ENCODE assay signal across 1 cellular context in genomic region chr19:1848399-1849131, GRCh38.
TF ChIP-seq lines count a peak whose summit lies in the region.

REXO1 (minus strand) TSS chr19:1848483; CDS start chr19:1848358, 125 bp downstream.

TF ChIP-seq in K562, 482 proteins besides CTCF, POLR2A, EP300 and RAD21 (continued from another document and continues in another):
- no peak for TF ChIP-seq RREB1 (CRISPR knock-in tag; IDR thresholded peaks at IDR 0.05)
- no peak for TF ChIP-seq RBM25 (IDR thresholded peaks at IDR 0.05; ENCODE audit: low read depth, low read length, severe bottlenecking)
- no peak for TF ChIP-seq SP2 (IDR thresholded peaks at IDR 0.05; ENCODE audit: extremely low read depth, low read depth, low read length, poor library complexity, severe bottlenecking)
- peak; percentile 59; the same call in 1 of the 2 replicates for TF ChIP-seq GATAD2A (IDR thresholded peaks at IDR 0.05)
- peak; percentile 78 for TF ChIP-seq ZNF143 (CRISPR knock-in tag; IDR thresholded peaks at IDR 0.05)
- no peak for TF ChIP-seq MED1 (CRISPR knock-in tag; IDR thresholded peaks at IDR 0.05; ENCODE audit: borderline replicate concordance)
- no peak for TF ChIP-seq SRSF1 (IDR thresholded peaks at IDR 0.05; ENCODE audit: low read depth, low read length)
- no peak for TF ChIP-seq MIER1 (IDR thresholded peaks at IDR 0.05; ENCODE audit: low read depth)
- TF ChIP-seq HDAC2 (IDR thresholded peaks at IDR 0.05), result no peak
- no peak for TF ChIP-seq ZBTB12 (CRISPR knock-in tag; IDR thresholded peaks at IDR 0.05)
- TF ChIP-seq GATA2 (CRISPR knock-in tag; IDR thresholded peaks at IDR 0.05), result no peak
- peak; percentile 87 for TF ChIP-seq NFE2 (IDR thresholded peaks at IDR 0.05; ENCODE audit: low read depth)
- TF ChIP-seq CCAR2 (IDR thresholded peaks at IDR 0.05; ENCODE audit: low read depth, low read length), result no peak
- peak; percentile 76; the same call in 1 of the 2 replicates for TF ChIP-seq GABPA (tag; conservative IDR thresholded peaks at IDR 0.05; ENCODE audit: low read depth)
- TF ChIP-seq HMG20B (CRISPR knock-in tag; IDR thresholded peaks at IDR 0.05), result no peak
- TF ChIP-seq SUPT5H (IDR thresholded peaks at IDR 0.05), result peak; percentile 61
- 0 out of 2 replicates have a peak, but pooled peaks have one; percentile 27 for TF ChIP-seq ILF3 (IDR thresholded peaks at IDR 0.05; ENCODE audit: borderline replicate concordance)
- TF ChIP-seq HDAC3 (IDR thresholded peaks at IDR 0.05; ENCODE audit: borderline replicate concordance, partially characterized antibody), result no peak
- no peak for TF ChIP-seq ZNF212 (CRISPR knock-in tag; IDR thresholded peaks at IDR 0.05)
- TF ChIP-seq THRB (CRISPR knock-in tag; conservative IDR thresholded peaks at IDR 0.05), result 0 out of 2 replicates have a peak, but pooled peaks have one; percentile 44
- TF ChIP-seq ZNF274 (IDR thresholded peaks at IDR 0.05; ENCODE audit: borderline replicate concordance, low read depth, low read length), result no peak
- TF ChIP-seq COPS2 (conservative IDR thresholded peaks at IDR 0.05), result no peak
- no peak for TF ChIP-seq ZFP1 (CRISPR knock-in tag; IDR thresholded peaks at IDR 0.05)
- TF ChIP-seq PHB (CRISPR knock-in tag; IDR thresholded peaks at IDR 0.05), result no peak; the same call in 1 of the 2 replicates
- TF ChIP-seq NR4A1 (CRISPR knock-in tag; IDR thresholded peaks at IDR 0.05), result no peak
- peak; percentile 55; the same call in 1 of the 2 replicates for TF ChIP-seq NR4A1 (tag; IDR thresholded peaks at IDR 0.05)
- no peak for TF ChIP-seq KHSRP (IDR thresholded peaks at IDR 0.05)
- no peak for TF ChIP-seq BRD9 (IDR thresholded peaks at IDR 0.05; ENCODE audit: low read depth, partially characterized antibody)
- TF ChIP-seq RBFOX2 (IDR thresholded peaks at IDR 0.05; ENCODE audit: low read depth, low read length), result peak; percentile 83
- TF ChIP-seq STAG1 (CRISPR knock-in tag; IDR thresholded peaks at IDR 0.05; ENCODE audit: borderline replicate concordance), result no peak
- no peak for TF ChIP-seq POLR3G (IDR thresholded peaks at IDR 0.05; ENCODE audit: extremely low read depth, insufficient read length, insufficient replicate concordance)
- TF ChIP-seq ZFPM2 (CRISPR knock-in tag; IDR thresholded peaks at IDR 0.05), result no peak
- TF ChIP-seq BCL6 (CRISPR knock-in tag; IDR thresholded peaks at IDR 0.05), result no peak
- TF ChIP-seq BCLAF1 (IDR thresholded peaks at IDR 0.05; ENCODE audit: borderline replicate concordance in 1 of 2, control insufficient read depth in 1 of 2, low read depth in 2 of 2, low read length in 1 of 2), result 0 out of 4 replicates have a peak, but pooled peaks of 1 of the 2 experiments have one; percentile 26
- TF ChIP-seq HNRNPK (IDR thresholded peaks at IDR 0.05; ENCODE audit: low read depth, low read length, poor library complexity, severe bottlenecking), result no peak
- TF ChIP-seq KDM2B (CRISPR knock-in tag; IDR thresholded peaks at IDR 0.05), result no peak
- peak; percentile 66 for TF ChIP-seq POLR2AphosphoS5 (IDR thresholded peaks at IDR 0.05; ENCODE audit: control insufficient read depth, insufficient read depth, low read depth, low read length)
- TF ChIP-seq VEZF1 (CRISPR knock-in tag; IDR thresholded peaks at IDR 0.05), result peak; percentile 61
- TF ChIP-seq MNT (conservative IDR thresholded peaks at IDR 0.05), result peak; percentile 38 to 58; a peak in 3 of 4 replicates
- no peak for TF ChIP-seq SNAPC5 (CRISPR knock-in tag; IDR thresholded peaks at IDR 0.05)
- no peak; the same call in 1 of the 2 replicates for TF ChIP-seq KAT7 (CRISPR knock-in tag; IDR thresholded peaks at IDR 0.05; ENCODE audit: borderline replicate concordance)
- TF ChIP-seq FOXO4 (CRISPR knock-in tag; IDR thresholded peaks at IDR 0.05), result 0 out of 2 replicates have a peak, but pooled peaks have one; percentile 48
- TF ChIP-seq TCF7L2 (IDR thresholded peaks at IDR 0.05; ENCODE audit: low read depth, low read length), result no peak
- no peak for TF ChIP-seq ZNF347 (CRISPR knock-in tag; IDR thresholded peaks at IDR 0.05; ENCODE audit: low read depth)
- TF ChIP-seq MEF2D (tag; conservative IDR thresholded peaks at IDR 0.05; ENCODE audit: low read depth), result no peak
- TF ChIP-seq FOXJ2 (tag; IDR thresholded peaks at IDR 0.05), result no peak
- TF ChIP-seq RBM39 (optimal IDR thresholded peaks at IDR 0.05; ENCODE audit: low read depth, low read length), result no peak
- TF ChIP-seq MLLT1 (IDR thresholded peaks at IDR 0.05), result 0 out of 4 replicates have a peak, but pooled peaks of 1 of the 2 experiments have one; percentile 25
